Comparison of ENCODE assay signal across 17 cellular contexts in the genomic region with DNA sequence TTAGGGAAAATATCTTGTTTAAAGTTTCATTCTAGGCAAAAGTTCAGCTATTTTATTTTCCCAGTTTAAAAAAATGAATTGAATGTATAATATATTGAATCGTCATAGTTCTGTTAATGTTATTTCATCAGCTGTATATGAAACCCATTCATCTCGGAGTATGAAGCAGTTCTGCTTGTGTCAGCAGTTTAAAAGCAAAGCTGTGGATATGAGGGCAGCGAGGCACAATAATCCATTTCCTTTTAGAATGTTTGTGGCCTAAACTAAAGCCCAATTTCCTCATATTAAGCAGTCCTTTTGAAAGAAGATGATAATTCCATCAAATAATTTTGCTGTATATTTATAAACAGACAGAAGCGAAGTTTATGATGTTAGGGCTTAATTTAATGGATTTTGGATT.
A peak's percentile ranks its signal among the peaks of the same experiment; 100 is the strongest.
DNase-seq lines count a peak whose midpoint lies in the region; ATAC-seq, FAIRE-seq and TF ChIP-seq lines count a peak whose summit lies in the region.
"Had no signal": no experiment of that assay in that cellular context is flagged by ENCODE, and none has a peak within 500 bp of the region (broad histone marks: within the 10 kb centered on the region; RNA-seq: fewer than 3 reads in every experiment).

No MANE protein-coding gene starts in this region.

- H3K79me2 ChIP-seq in HepG2 (ENCODE audit: insufficient read depth, low read length) = no peaks in the 10 kb centered on the region

- POLR2A ChIA-PET in HepG2 (lab: Yijun Ruan, JAX) = no interaction called here

- no peak overlapping the region for H3K4me2 ChIP-seq in HepG2 (ENCODE audit: low read depth, low read length)
- H3K4me2 ChIP-seq: BLaER1 treated with 17β-estradiol and CSF1 and Interleukin-3, amounts not matched to agents 10 nM and 100 nM had no signal

- TF ChIP-seq CTCF in HepG2 (CRISPR knock-in tag; IDR thresholded peaks at IDR 0.05) (no peak), right lobe of liver (IDR thresholded peaks at IDR 0.05) (no peak)

- TF ChIP-seq EP300 in HepG2 (IDR thresholded peaks at IDR 0.05; ENCODE audit: low read depth in 2 of 2, low read length in 2 of 2) = no peak
- TF ChIP-seq EP300 in HepG2 (CRISPR knock-in tag; IDR thresholded peaks at IDR 0.05; ENCODE audit: borderline replicate concordance) = no peak

- H3K9me3 ChIP-seq in HepG2 (ENCODE audit: low read length) = peaks cover 11% of the 10 kb centered on the region
- peaks cover 0 to 9% (median 0%) of the 10 kb centered on the region in 4 donors for H3K9me3 ChIP-seq in right lobe of liver
- H3K9me3 ChIP-seq: HAP-1 had no signal

- no peak for TF ChIP-seq RAD21 in HepG2 (CRISPR knock-in tag; IDR thresholded peaks at IDR 0.05)

- H3K4me3 ChIP-seq in HepG2 (replicated peaks in 1 of 3; ENCODE audit: insufficient read depth in 1 of 3, low read depth in 2 of 3, low read length in 3 of 3) (no peak overlapping the region), right lobe of liver (no peak overlapping the region)
- H3K4me3 ChIP-seq: BLaER1 treated with 17β-estradiol and CSF1 and Interleukin-3, amounts not matched to agents 10 nM and 100 nM; GM12878; GM23248; HAP-1 had no signal

- H3K36me3 ChIP-seq in HepG2 (replicated peaks in 1 of 2; ENCODE audit: control insufficient read depth in 1 of 2, insufficient read depth in 2 of 2, low read length in 2 of 2) (no peaks in the 10 kb centered on the region), right lobe of liver (no peaks in the 10 kb centered on the region)
- H3K36me3 ChIP-seq: BLaER1 treated with 17β-estradiol and CSF1 and Interleukin-3, amounts not matched to agents 10 nM and 100 nM; HAP-1 had no signal

- CTCF ChIA-PET in HepG2 (lab: Yijun Ruan, JAX; ENCODE audit: low intra/inter-chr PET ratio, low total read pairs) = no interaction called here

- no TSS peak for BruUV-seq in HepG2 (replicated peaks; lab: Mats Ljungman, UMichigan)

- FAIRE-seq in HepG2 (lab: Jason Lieb, UNC) (no peak), islet of Langerhans (lab: Jason Lieb, UNC) (peak; percentile 86)
- FAIRE-seq: GM12878 had no signal

- WGBS in HepG2 (ENCODE audit: low lambda C conversion rate) = 28% methylated on average over 4 of the region's 4 CpGs
- 42% methylated on average over 4 of the region's 4 CpGs for WGBS in right lobe of liver (ENCODE audit: insufficient coverage, low coverage, low lambda C conversion rate, missing lambda C conversion rate)

- ATAC-seq in HepG2 (no peak), right lobe of liver (no peak)
- ATAC-seq: CD8-positive, alpha-beta T cell; GM12878 had no signal

- H4K20me1 ChIP-seq in HepG2 (ENCODE audit: insufficient read depth, low read length) = no peaks in the 10 kb centered on the region
- H4K20me1 ChIP-seq: BLaER1 treated with 17β-estradiol and CSF1 and Interleukin-3, amounts not matched to agents 10 nM and 100 nM had no signal

- H3K4me1 ChIP-seq in HepG2 (ENCODE audit: insufficient read depth, low read length) (peaks cover 23% of the 10 kb centered on the region), right lobe of liver (no peaks in the 10 kb centered on the region)

- no peak overlapping the region for H2AFZ ChIP-seq in HepG2 (ENCODE audit: low read length)
- H2AFZ ChIP-seq: GM23248 had no signal

- no peak for DNase-seq in HepG2 (ENCODE audit: low spot score)
- DNase-seq in right lobe of liver = no peak
- peak; percentile 15 for DNase-seq in fibroblast of peridontal ligament (ENCODE audit: extremely low read depth)
- DNase-seq in COR-L47 (lab: John Stamatoyannopoulos, UW) = no peak
- no peak for DNase-seq in iPS-NIHi7 (ENCODE audit: extremely low spot score)
- DNase-seq in NCI-H1105 (lab: John Stamatoyannopoulos, UW) = no peak
- DNase-seq: CD8-positive, alpha-beta T cell; DMS 273 treated with DMSO at 0.1 percent for 48 hours; DMS53; DND-41; EL; GM23248 had no signal

- H3K27ac ChIP-seq in HepG2 (ENCODE audit: extremely low read length, insufficient read depth, low read length) = no peak overlapping the region
- H3K27ac ChIP-seq in right lobe of liver = no peak overlapping the region
- H3K27ac ChIP-seq: 22Rv1; BLaER1 treated with 17β-estradiol and CSF1 and Interleukin-3, amounts not matched to agents 10 nM and 100 nM; GM23248 had no signal

- H3K9ac ChIP-seq in HepG2 (ENCODE audit: insufficient read depth, low read depth, low read length) = no peak overlapping the region
- H3K9ac ChIP-seq: BLaER1 treated with 17β-estradiol and CSF1 and Interleukin-3, amounts not matched to agents 10 nM and 100 nM; GM23248 had no signal

- no peaks in the 10 kb centered on the region for H3K27me3 ChIP-seq in HepG2 (ENCODE audit: control insufficient read depth in 1 of 2, insufficient read depth in 2 of 2, low read length in 2 of 2)
- H3K27me3 ChIP-seq in right lobe of liver = no peaks in the 10 kb centered on the region
- H3K27me3 ChIP-seq: BLaER1 treated with 17β-estradiol and CSF1 and Interleukin-3, amounts not matched to agents 10 nM and 100 nM had no signal

- intact Hi-C loops in HepG2 (cut with micrococcal nuclease; ENCODE audit: unreplicated experiment) = no loop called here
- intact Hi-C loops in right lobe of liver (cut with DNase I) = no loop called here

- TF ChIP-seq POLR2A in HepG2 (IDR thresholded peaks at IDR 0.05; ENCODE audit: insufficient read depth in 1 of 2, low read depth in 2 of 2, low read length in 2 of 2) (no peak), right lobe of liver (IDR thresholded peaks at IDR 0.05) (no peak)

- in situ Hi-C loops in HepG2 (cut with HindIII; ENCODE audit: extremely low pct_ligation_motif_present, low pct_unique_long_range_greater_than_20kb) = no loop called here

TF ChIP-seq in HepG2, 621 proteins besides CTCF, POLR2A, EP300 and RAD21:
- TF ChIP-seq MAFF (IDR thresholded peaks at IDR 0.05; ENCODE audit: low read depth, low read length) (peak; percentile 93), ZNF24 (IDR thresholded peaks at IDR 0.05) (no peak), MAFK (conservative IDR thresholded peaks at IDR 0.05 in 1 of 2, IDR thresholded peaks at IDR 0.05 in 1 of 2; ENCODE audit: low read length in 2 of 2) (peak; percentile 92 to 97)
